In the genomic region with DNA sequence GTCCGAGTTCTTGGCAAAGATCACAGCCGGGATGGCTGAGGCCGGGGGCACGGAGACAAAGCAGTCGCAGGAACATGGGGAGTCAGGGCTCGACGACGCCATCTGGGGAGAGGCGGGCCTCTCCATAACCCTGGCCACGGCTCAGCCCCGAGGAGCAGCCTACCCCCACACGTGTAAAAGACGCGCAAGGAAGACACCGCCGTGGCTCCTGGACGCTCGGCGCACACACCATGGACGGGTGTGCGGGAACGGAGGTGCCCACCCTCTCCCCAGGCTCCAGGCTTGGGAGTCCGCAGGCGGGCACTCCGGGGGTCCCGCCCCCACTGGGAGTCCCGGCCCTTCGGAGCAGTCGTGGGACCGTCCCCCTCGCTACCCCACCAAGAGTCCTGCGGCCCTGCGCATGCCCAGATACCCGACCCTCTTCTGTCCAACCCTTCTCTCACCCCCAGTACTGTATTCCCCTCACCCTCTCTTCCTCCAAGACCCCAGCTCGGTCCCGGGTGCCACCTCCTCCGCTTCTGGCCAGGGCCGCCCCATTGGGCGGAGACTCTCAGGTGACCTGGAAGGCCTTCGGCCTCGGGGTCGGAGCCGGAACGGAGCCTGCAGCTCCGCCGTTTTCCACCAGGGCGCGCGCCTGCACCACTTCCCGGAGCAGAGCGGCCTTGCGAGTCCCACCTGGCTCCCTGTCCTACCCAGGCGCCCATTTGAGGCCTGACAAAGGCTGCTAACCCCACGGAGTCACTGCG, we compare ENCODE assay signal across 8 cellular contexts. TPM values are rescaled to one million over a fixed set of nuclear protein-coding genes. Genes with fewer than 3 reads are reported as not detected.
DNase-seq lines count a peak whose midpoint lies in the region; ATAC-seq and TF ChIP-seq lines count a peak whose summit lies in the region.

Gene SCRN2, minus strand, starts transcription at position 532 of the 746 bp plus-strand sequence. Its CDS starts 430 bp downstream, at position 102.

- no peaks in the 10 kb centered on the region for H3K9me3 Mint-ChIP-seq in neural crest cell

- H3K4me1 ChIP-seq in RWPE2 (ENCODE audit: insufficient read depth, poor library complexity, severe bottlenecking), result peaks cover 4% of the 10 kb centered on the region

- peaks cover 26% of the 10 kb centered on the region for H3K4me1 Mint-ChIP-seq in neural crest cell

- peak within 1 kb of the TSS; percentile 28 for H3K27ac ChIP-seq in RWPE2 (ENCODE audit: poor library complexity, severe bottlenecking)

- H3K27me3 Mint-ChIP-seq in neural crest cell (ENCODE audit: low read depth), result peaks cover 30% of the 10 kb centered on the region

- H3K27ac Mint-ChIP-seq in neural crest cell (ENCODE audit: unreplicated experiment), result peak within 1 kb of the TSS; percentile 94

- no peaks in the 10 kb centered on the region for H3K27me3 ChIP-seq in RWPE2 (ENCODE audit: insufficient read depth, poor library complexity, severe bottlenecking)

- peak within 1 kb of the TSS; percentile 96 for H3K4me3 Mint-ChIP-seq in neural crest cell

- no peaks in the 10 kb centered on the region for H3K36me3 Mint-ChIP-seq in neural crest cell (ENCODE audit: low read depth)

- DNase-seq in DMS53 treated with DMSO at 0.1 percent for 48 hours (lab: John Stamatoyannopoulos, UW; ENCODE audit: unreplicated experiment) (peak; percentile 91), LHCN-M2 (ENCODE audit: low read depth) (peak; percentile 80), RWPE2 (ENCODE audit: low spot score) (peak; percentile 83), fibroblast of villous mesenchyme (ENCODE audit: low read depth) (peak; percentile 79), neural crest cell (ENCODE audit: low read depth, low spot score) (peak; percentile 97), stromal cell of bone marrow (ENCODE audit: low read depth) (peak; percentile 62)
- DNase-seq in activated effector memory CD4-positive, alpha-beta T cell treated with Interleukin-2 at 50 U/mL for 16 hours, result peak; percentile 80

- ATAC-seq in GM21717 (IDR thresholded peaks at IDR 0.05; ENCODE audit: unreplicated experiment) (peak; percentile 70), RWPE2 (ENCODE audit: low read depth) (peak; percentile 83)

- H3K9me3 ChIP-seq in RWPE2 (ENCODE audit: severe bottlenecking), result no peaks in the 10 kb centered on the region

- 0 out of 2 replicates have a peak, but pooled peaks cover 3% of the 10 kb centered on the region for H3K36me3 ChIP-seq in RWPE2 (ENCODE audit: low read depth)

- TF ChIP-seq CTCF in RWPE2 (IDR thresholded peaks at IDR 0.05; ENCODE audit: poor library complexity, severe bottlenecking), result peak; percentile 98
- TF ChIP-seq CTCF in fibroblast of villous mesenchyme (IDR thresholded peaks at IDR 0.05; ENCODE audit: insufficient read depth, low read depth, low read length), result peak; percentile 93
- peak; percentile 98 for TF ChIP-seq CTCF in neural crest cell (conservative IDR thresholded peaks at IDR 0.05)

- peak within 1 kb of the TSS; percentile 63 for H3K4me3 ChIP-seq in RWPE2 (ENCODE audit: severe bottlenecking)
- H3K4me3 ChIP-seq in fibroblast of villous mesenchyme (ENCODE audit: low read depth, low read length), result peak within 1 kb of the TSS; percentile 96

RNA-seq across cellular contexts. Expression of gene SCRN2, which starts in this region (rescaled TPM):
- total RNA-seq in LHCN-M2 (2014; rRNA removed), result 59.8 and 60.2 TPM in 2 replicates
- polyA plus RNA-seq in LHCN-M2 (2012), result 54.3 TPM
- 25.0 and 33.2 TPM in 2 replicates for total RNA-seq in fibroblast of villous mesenchyme
- total RNA-seq in neural crest cell, result 32.7 and 37.8 TPM in 2 replicates

Comparison
In these comparisons a context has a peak if more than half of its experiments do, and no peak if none do; other contexts are left out.
1. Peak in every context shown above with its lines: DNase-seq, ATAC-seq, H3K4me3 ChIP-seq and H3K27ac ChIP-seq.